8 cellular contexts compared by ENCODE assay signal in genomic region chr7:517848-518629, GRCh38. TPM values are rescaled to one million over a fixed set of nuclear protein-coding genes. Genes with fewer than 3 reads are reported as not detected.
A peak's percentile ranks its signal among the peaks of the same experiment; 100 is the strongest.
DNase-seq lines count a peak whose midpoint lies in the region; ATAC-seq, FAIRE-seq and TF ChIP-seq lines count a peak whose summit lies in the region.

No MANE protein-coding gene starts in this region.

- peak overlapping the region; percentile 29 for H3K27ac Mint-ChIP-seq in activated T-helper 1 cell treated with anti-CD3 and anti-CD28 coated beads, Interleukin-12 subunit alpha, Interleukin-12 subunit beta, Interleukin-2, Interleukin-4 antibody, amounts not matched to agents 30 ng/mL and 10 ng/mL and 1 ng/mL, durations not matched to agents 14 hours and 24 hours and 36 hours
- H3K27ac Mint-ChIP-seq in neural crest cell (ENCODE audit: unreplicated experiment): no peak overlapping the region

- no peak overlapping the region for H3K27ac ChIP-seq in AG04450 (ENCODE audit: low read depth, low read length)
- H3K27ac ChIP-seq in HEK293 (ENCODE audit: extremely low read depth, low read depth, low read length): peak overlapping the region; percentile 83; the same call in 1 of the 2 replicates

- peaks cover 27% of the 10 kb centered on the region for H3K27me3 ChIP-seq in AG04450 (ENCODE audit: control insufficient read depth, insufficient read depth, low read length)

- ATAC-seq in HG02623 (IDR thresholded peaks at IDR 0.05; ENCODE audit: unreplicated experiment) (no peak), HG03442 (IDR thresholded peaks at IDR 0.05; ENCODE audit: unreplicated experiment) (no peak)

- H3K36me3 ChIP-seq in HEK293 (ENCODE audit: control insufficient read depth in 2 of 2, insufficient read depth in 1 of 2, low read length in 2 of 2): no peaks in the 10 kb centered on the region

- peaks cover 6% of the 10 kb centered on the region; the same call in 1 of the 2 replicates for H3K4me1 ChIP-seq in HEK293 (ENCODE audit: control insufficient read depth, insufficient read depth, low read length)

- H3K9me3 ChIP-seq in AG04450 (ENCODE audit: control insufficient read depth, insufficient read depth, low read length) (no peaks in the 10 kb centered on the region; the same call in 1 of the 2 replicates), HEK293 (ENCODE audit: control insufficient read depth, insufficient read depth, low read depth, low read length) (no peaks in the 10 kb centered on the region)

- no peak for FAIRE-seq in frontal cortex (lab: Jason Lieb, UNC)

- peak overlapping the region; percentile 61 for H3K4me3 ChIP-seq in AG04450 (ENCODE audit: low read depth, low read length)
- peak overlapping the region; percentile 63 for H3K4me3 ChIP-seq in HEK293 (ENCODE audit: low read depth, low read length)

- intact Hi-C loops in activated T-helper 1 cell treated with anti-CD3 and anti-CD28 coated beads, Interleukin-12 subunit alpha, Interleukin-12 subunit beta, Interleukin-2, Interleukin-4 antibody, amounts not matched to agents 30 ng/mL and 10 ng/mL and 1 ng/mL, durations not matched to agents 14 hours and 24 hours and 36 hours (cut with micrococcal nuclease): loop anchor here (2.0 to 5.0 kb wide), 2 partner anchors 156 to 209 kb away; partner anchors contain the start of genes DNAAF5 and PRKAR1B

- peaks cover 19% of the 10 kb centered on the region for H3K27me3 Mint-ChIP-seq in activated T-helper 1 cell treated with anti-CD3 and anti-CD28 coated beads, Interleukin-12 subunit alpha, Interleukin-12 subunit beta, Interleukin-2, Interleukin-4 antibody, amounts not matched to agents 30 ng/mL and 10 ng/mL and 1 ng/mL, durations not matched to agents 14 hours and 24 hours and 36 hours (ENCODE audit: insufficient read depth)
- H3K27me3 Mint-ChIP-seq in neural crest cell (ENCODE audit: low read depth): peaks cover 73% of the 10 kb centered on the region

- POLR2A ChIA-PET in AG04450 (lab: Yijun Ruan, JAX) (interaction anchor here (0.7 kb wide), 1 partner anchor 57 kb away, joined by 4 read pairs; no protein-coding TSS in a partner anchor), HEK293 (lab: Yijun Ruan, JAX) (interaction anchor here (0.5 to 1.0 kb wide), 2 partner anchors 20 to 207 kb away, joined by 3 to 5 read pairs; no protein-coding TSS in a partner anchor)

- H3K9me3 Mint-ChIP-seq in activated T-helper 1 cell treated with anti-CD3 and anti-CD28 coated beads, Interleukin-12 subunit alpha, Interleukin-12 subunit beta, Interleukin-2, Interleukin-4 antibody, amounts not matched to agents 30 ng/mL and 10 ng/mL and 1 ng/mL, durations not matched to agents 14 hours and 24 hours and 36 hours: no peaks in the 10 kb centered on the region
- no peaks in the 10 kb centered on the region for H3K9me3 Mint-ChIP-seq in neural crest cell

- H3K36me3 Mint-ChIP-seq in activated T-helper 1 cell treated with anti-CD3 and anti-CD28 coated beads, Interleukin-12 subunit alpha, Interleukin-12 subunit beta, Interleukin-2, Interleukin-4 antibody, amounts not matched to agents 30 ng/mL and 10 ng/mL and 1 ng/mL, durations not matched to agents 14 hours and 24 hours and 36 hours (ENCODE audit: low read depth): no peaks in the 10 kb centered on the region
- H3K36me3 Mint-ChIP-seq in neural crest cell (ENCODE audit: low read depth): no peaks in the 10 kb centered on the region

- DNase-seq in AG04450 (ENCODE audit: low read depth, low spot score): no peak
- no peak for DNase-seq in activated T-helper 1 cell treated with anti-CD3 and anti-CD28 coated beads, Interleukin-12 subunit alpha, Interleukin-12 subunit beta, Interleukin-2, Interleukin-4 antibody, amounts not matched to agents 30 ng/mL and 10 ng/mL and 1 ng/mL, durations not matched to agents 14 hours and 24 hours and 36 hours (ENCODE audit: low spot score)
- DNase-seq in frontal cortex (ENCODE audit: low spot score in 2 of 2): peak; percentile 62 to 78
- no peak for DNase-seq in neural crest cell (ENCODE audit: low read depth, low spot score)
- DNase-seq in NOMO-1 treated with DMSO at 0.1 percent for 48 hours (lab: John Stamatoyannopoulos, UW; ENCODE audit: unreplicated experiment): no peak

- H3K4me1 Mint-ChIP-seq in activated T-helper 1 cell treated with anti-CD3 and anti-CD28 coated beads, Interleukin-12 subunit alpha, Interleukin-12 subunit beta, Interleukin-2, Interleukin-4 antibody, amounts not matched to agents 30 ng/mL and 10 ng/mL and 1 ng/mL, durations not matched to agents 14 hours and 24 hours and 36 hours (ENCODE audit: low read depth): peaks cover 3% of the 10 kb centered on the region
- H3K4me1 Mint-ChIP-seq in neural crest cell: peaks cover 13% of the 10 kb centered on the region

- peak overlapping the region; percentile 86 for H3K4me3 Mint-ChIP-seq in activated T-helper 1 cell treated with anti-CD3 and anti-CD28 coated beads, Interleukin-12 subunit alpha, Interleukin-12 subunit beta, Interleukin-2, Interleukin-4 antibody, amounts not matched to agents 30 ng/mL and 10 ng/mL and 1 ng/mL, durations not matched to agents 14 hours and 24 hours and 36 hours
- H3K4me3 Mint-ChIP-seq in neural crest cell: peak overlapping the region; percentile 83

- CTCF ChIA-PET in AG04450 (lab: Charles Lee) (no interaction called here), HEK293 (lab: Yijun Ruan, JAX) (interaction anchor here (0.6 kb wide), 1 partner anchor 28 kb away, joined by 4 read pairs; no protein-coding TSS in a partner anchor)

- no peak for TF ChIP-seq CTCF in AG04450 (IDR thresholded peaks at IDR 0.05; ENCODE audit: low read depth, low read length)
- no peak for TF ChIP-seq CTCF in HEK293 (tag by site-specific recombination; IDR thresholded peaks at IDR 0.05)
- no peak for TF ChIP-seq CTCF in neural crest cell (conservative IDR thresholded peaks at IDR 0.05)

TF ChIP-seq in HEK293, 187 proteins besides CTCF, POLR2A, EP300 and RAD21 (continues in another document):
- peak; percentile 52 for TF ChIP-seq ZXDB (tag by site-specific recombination; IDR thresholded peaks at IDR 0.05)
- TF ChIP-seq ZNF302 (tag by site-specific recombination; IDR thresholded peaks at IDR 0.05; ENCODE audit: low read depth): no peak
- no peak; the same call in 1 of the 2 replicates for TF ChIP-seq KLF1 (tag by site-specific recombination; IDR thresholded peaks at IDR 0.05)
- peak; percentile 83 for TF ChIP-seq ZBTB20 (tag by site-specific recombination; IDR thresholded peaks at IDR 0.05)
- TF ChIP-seq ZNF558 (tag by site-specific recombination; IDR thresholded peaks at IDR 0.05): no peak
- TF ChIP-seq FEZF1 (tag by site-specific recombination; IDR thresholded peaks at IDR 0.05): no peak
- TF ChIP-seq ZSCAN4 (tag by site-specific recombination; IDR thresholded peaks at IDR 0.05): peak; percentile 78
- 0 out of 2 replicates have a peak, but pooled peaks have one; percentile 13 for TF ChIP-seq KLF16 (tag by site-specific recombination; IDR thresholded peaks at IDR 0.05)
- no peak for TF ChIP-seq ZNF214 (tag by site-specific recombination; IDR thresholded peaks at IDR 0.05; ENCODE audit: borderline replicate concordance)
- TF ChIP-seq ZNF560 (tag by site-specific recombination; IDR thresholded peaks at IDR 0.05; ENCODE audit: borderline replicate concordance): no peak
- TF ChIP-seq ZIC2 (tag by site-specific recombination; IDR thresholded peaks at IDR 0.05): 0 out of 2 replicates have a peak, but pooled peaks have one; percentile 9
- TF ChIP-seq GLI4 (tag by site-specific recombination; IDR thresholded peaks at IDR 0.05): no peak
- peak; percentile 47; the same call in 1 of the 2 replicates for TF ChIP-seq KLF8 (tag by site-specific recombination; IDR thresholded peaks at IDR 0.05)
- no peak for TF ChIP-seq ZNF658 (tag by site-specific recombination; IDR thresholded peaks at IDR 0.05)
- TF ChIP-seq ZNF121 (tag by site-specific recombination; IDR thresholded peaks at IDR 0.05): no peak
- TF ChIP-seq SP7 (tag by site-specific recombination; IDR thresholded peaks at IDR 0.05): no peak
- TF ChIP-seq ZNF561 (tag by site-specific recombination; IDR thresholded peaks at IDR 0.05; ENCODE audit: borderline replicate concordance): no peak
- no peak for TF ChIP-seq OVOL3 (tag by site-specific recombination; IDR thresholded peaks at IDR 0.05)
- peak; percentile 36; the same call in 1 of the 2 replicates for TF ChIP-seq ZNF335 (tag by site-specific recombination; conservative IDR thresholded peaks at IDR 0.05)
- no peak for TF ChIP-seq ZNF549 (tag by site-specific recombination; IDR thresholded peaks at IDR 0.05)
- no peak for TF ChIP-seq HOXD13 (CRISPR knock-in tag; IDR thresholded peaks at IDR 0.05; ENCODE audit: borderline replicate concordance)
- TF ChIP-seq GFI1B (tag by site-specific recombination; IDR thresholded peaks at IDR 0.05): no peak

RNA-seq across cellular contexts. Expression of gene PDGFA, which starts 1.6 kb away (rescaled TPM):
- polyA plus RNA-seq in AG04450 (2011; rRNA removed): 2.0 and 2.2 TPM in 2 replicates
- 5.3 and 6.3 TPM in 2 replicates for polyA minus RNA-seq in AG04450 (2011; rRNA and poly(A)+ RNA removed)
- 8.5 and 8.8 TPM in 2 replicates for total RNA-seq in activated T-helper 1 cell treated with anti-CD3 and anti-CD28 coated beads, Interleukin-12 subunit alpha, Interleukin-12 subunit beta, Interleukin-2, Interleukin-4 antibody, amounts not matched to agents 30 ng/mL and 10 ng/mL and 1 ng/mL, durations not matched to agents 14 hours and 24 hours and 36 hours
- 42.4 TPM for total RNA-seq in frontal cortex
- 0.82 and 1.0 TPM in 2 replicates for total RNA-seq in neural crest cell

Comparison
In these comparisons a context has a peak if more than half of its experiments do, and no peak if none do; other contexts are left out.
1. DNase-seq: peak in frontal cortex (2 of 2); none in AG04450 (single experiment), activated T-helper 1 cell treated with anti-CD3 and anti-CD28 coated beads, Interleukin-12 subunit alpha, Interleukin-12 subunit beta, Interleukin-2, Interleukin-4 antibody, amounts not matched to agents 30 ng/mL and 10 ng/mL and 1 ng/mL, durations not matched to agents 14 hours and 24 hours and 36 hours (single experiment), neural crest cell (single experiment) and NOMO-1 treated with DMSO at 0.1 percent for 48 hours (single experiment).